In the genomic region with DNA sequence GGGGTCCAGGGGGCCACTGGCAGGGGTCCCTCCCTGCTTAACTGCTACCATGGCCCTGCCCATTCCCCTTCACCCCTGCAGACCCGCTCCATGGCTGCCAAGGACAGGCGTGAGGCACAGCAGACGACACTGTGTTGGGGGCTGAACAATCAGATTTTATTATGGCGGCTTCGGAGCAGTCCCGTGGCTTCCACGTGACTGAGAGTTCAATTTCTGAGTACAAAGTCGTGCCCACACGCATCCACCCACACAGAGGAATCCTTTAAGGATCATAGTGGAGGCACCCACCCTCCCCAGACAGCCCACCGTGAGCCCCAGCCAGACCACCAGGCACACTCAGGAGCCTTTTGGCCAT, we compare ENCODE assay signal across 12 cellular contexts. TPM values are rescaled to one million over a fixed set of nuclear protein-coding genes. Genes with fewer than 3 reads are reported as not detected.
A peak's percentile ranks its signal among the peaks of the same experiment; 100 is the strongest.
DNase-seq lines count a peak whose midpoint lies in the region; ATAC-seq and TF ChIP-seq lines count a peak whose summit lies in the region.
"Had no signal": no experiment of that assay in that cellular context is flagged by ENCODE, and none has a peak within 500 bp of the region (broad histone marks: within the 10 kb centered on the region; RNA-seq: fewer than 3 reads in every experiment).

No MANE protein-coding gene starts in this region.

- H4K20me1 ChIP-seq in BLaER1 treated with 17β-estradiol and CSF1 and Interleukin-3, amounts not matched to agents 10 nM and 100 nM: peaks cover 24 to 90% (median 68%) of the 10 kb centered on the region in 11 experiments

- H3K4me1 Mint-ChIP-seq in naive B cell: peaks cover 11 to 36% (median 32%) of the 10 kb centered on the region in 3 donors

- DNase-seq in coronary artery (ENCODE audit: low spot score): no peak
- no peak for DNase-seq in naive B cell
- no peak for DNase-seq in NCI-H2171 (lab: John Stamatoyannopoulos, UW)
- no peak for DNase-seq in mucosa of descending colon
- DNase-seq: NCI-H345 had no signal

- no peaks in the 10 kb centered on the region for H3K9me3 Mint-ChIP-seq in naive B cell

- H3K27ac Mint-ChIP-seq in naive B cell: peak overlapping the region in 2 of 6 donors; percentile 47 to 75

- peaks cover 6 to 36% (median 12%) of the 10 kb centered on the region in 3 donors for H3K27me3 Mint-ChIP-seq in naive B cell

- H3K36me3 ChIP-seq in BLaER1 treated with 17β-estradiol and CSF1 and Interleukin-3, amounts not matched to agents 10 nM and 100 nM: peaks cover 0 to 4% (median 0%) of the 10 kb centered on the region in 11 experiments; a peak in 1 of 22 replicates
- H3K36me3 ChIP-seq in HUES6 (ENCODE audit: control insufficient read depth, insufficient read depth, low read length): no peaks in the 10 kb centered on the region
- no peaks in the 10 kb centered on the region for H3K36me3 ChIP-seq in mucosa of descending colon (ENCODE audit: low read depth)

- no peak for ATAC-seq in naive B cell (ENCODE audit: low read depth in 2 of 2)
- ATAC-seq in HG03460 (IDR thresholded peaks at IDR 0.05; ENCODE audit: unreplicated experiment): no peak
- no peak for ATAC-seq in mucosa of descending colon
- ATAC-seq in GM18868 (IDR thresholded peaks at IDR 0.05; ENCODE audit: unreplicated experiment): no peak
- ATAC-seq: SK-N-SH treated with all-trans-retinoic acid at 6 μM for 48 hours had no signal

- peak overlapping the region; percentile 80 to 90 (median 87) for H3K4me3 Mint-ChIP-seq in naive B cell

- intact Hi-C loops in mucosa of descending colon (cut with DNase I, micrococcal nuclease): no loop called here

- H3K36me3 Mint-ChIP-seq in naive B cell: no peaks in the 10 kb centered on the region

- H3K9ac ChIP-seq in BLaER1 treated with 17β-estradiol and CSF1 and Interleukin-3, amounts not matched to agents 10 nM and 100 nM: no peak overlapping the region
- H3K9ac ChIP-seq in HUES6 (ENCODE audit: low read length): no peak overlapping the region

- H3K4me3 ChIP-seq in BLaER1 treated with 17β-estradiol and CSF1 and Interleukin-3, amounts not matched to agents 10 nM and 100 nM: no peak overlapping the region
- H3K4me3 ChIP-seq in HUES6 (ENCODE audit: low read depth, low read length) (peak overlapping the region; percentile 34; the same call in 1 of the 2 replicates), coronary artery (peak overlapping the region; percentile 71), mucosa of descending colon (no peak overlapping the region)

- H3K27ac ChIP-seq in BLaER1 treated with 17β-estradiol and CSF1 and Interleukin-3, amounts not matched to agents 10 nM and 100 nM: no peak overlapping the region
- H3K27ac ChIP-seq in HUES6 (ENCODE audit: low read depth, low read length): no peak overlapping the region
- peak overlapping the region; percentile 62 to 95 for H3K27ac ChIP-seq in coronary artery

- H3K4me1 ChIP-seq in BLaER1 treated with 17β-estradiol and CSF1 and Interleukin-3, amounts not matched to agents 10 nM and 100 nM: peaks cover 42 to 65% (median 58%) of the 10 kb centered on the region in 10 experiments
- H3K4me1 ChIP-seq in HUES6 (ENCODE audit: control insufficient read depth, insufficient read depth, low read length) (peaks cover 39% of the 10 kb centered on the region), mucosa of descending colon (ENCODE audit: low read depth) (peaks cover 57% of the 10 kb centered on the region)

- peak overlapping the region in 7 of 11 experiments; percentile 58 to 80 (median 69); a peak in 8 of 22 replicates for H3K4me2 ChIP-seq in BLaER1 treated with 17β-estradiol and CSF1 and Interleukin-3, amounts not matched to agents 10 nM and 100 nM

- peaks cover 67 to 70% (median 69%) of the 10 kb centered on the region in 11 experiments for H3K27me3 ChIP-seq in BLaER1 treated with 17β-estradiol and CSF1 and Interleukin-3, amounts not matched to agents 10 nM and 100 nM
- peaks cover 70% of the 10 kb centered on the region for H3K27me3 ChIP-seq in HUES6 (ENCODE audit: control insufficient read depth, insufficient read depth, low read length)

- TF ChIP-seq CTCF in coronary artery (IDR thresholded peaks at IDR 0.05) (no peak), mucosa of descending colon (IDR thresholded peaks at IDR 0.05) (no peak)

- H3K9me3 ChIP-seq in BLaER1 treated with 17β-estradiol and CSF1 and Interleukin-3, amounts not matched to agents 10 nM and 100 nM (replicated peaks in 1 of 11): no peaks in the 10 kb centered on the region
- no peaks in the 10 kb centered on the region for H3K9me3 ChIP-seq in HUES6 (ENCODE audit: control insufficient read depth, insufficient read depth, low read depth, low read length)
- no peaks in the 10 kb centered on the region for H3K9me3 ChIP-seq in mucosa of descending colon

RNA-seq across cellular contexts. Expression of gene HES5, which starts 1.5 kb away (rescaled TPM):
- not detected for polyA plus RNA-seq in naive B cell (ENCODE audit: low read depth in 6 of 6)
- total RNA-seq in mucosa of descending colon: 1 to 10 TPM; 1.3 to 7.8 (median 1.6) TPM
- total RNA-seq: Daoy, pulmonary artery endothelial cell had no signal

RNA-seq across cellular contexts. Expression of gene PANK4, which starts 2.2 kb away (rescaled TPM):
- polyA plus RNA-seq in naive B cell (ENCODE audit: low read depth in 6 of 6): 10 to 100 TPM in 3 of 6 donors, 1 to 10 TPM in 3; 8.6 to 22.2 (median 9.9) TPM
- 10 to 100 TPM; 28.1 to 51.6 (median 44.7) TPM for total RNA-seq in mucosa of descending colon

RNA-seq across cellular contexts. Expression of gene TNFRSF14, which starts 27.6 kb away (rescaled TPM):
- 10 to 100 TPM; 40.7 to 75.6 (median 50.4) TPM for polyA plus RNA-seq in naive B cell (ENCODE audit: low read depth in 6 of 6)
- total RNA-seq in mucosa of descending colon: 100 to 1,000 TPM; 143 to 206 (median 146) TPM

RNA-seq across cellular contexts. Expression of gene PLCH2, which starts 52.5 kb away (rescaled TPM):
- 1 to 10 TPM in 5 of 6 donors, under 1 TPM in 1; 0.94 to 2.5 (median 1.6) TPM for polyA plus RNA-seq in naive B cell (ENCODE audit: low read depth in 6 of 6)
- 1 to 10 TPM; 1.2 to 6.8 (median 1.9) TPM for total RNA-seq in mucosa of descending colon
- total RNA-seq: Daoy had no signal

RNA-seq across cellular contexts. Expression of gene PRXL2B, which starts 58.0 kb away (rescaled TPM):
- polyA plus RNA-seq in naive B cell (ENCODE audit: low read depth in 6 of 6): 10 to 100 TPM; 11.6 to 18.6 (median 13.7) TPM
- 10 to 100 TPM; 45.2 to 65.5 (median 48.3) TPM for total RNA-seq in mucosa of descending colon

Comparison
In these comparisons a context has a peak if more than half of its experiments do, and no peak if none do; other contexts are left out.
1. H3K27ac ChIP-seq: peak in coronary artery (2 of 2); none in BLaER1 treated with 17β-estradiol and CSF1 and Interleukin-3, amounts not matched to agents 10 nM and 100 nM (0 of 11) and HUES6 (single experiment).
2. H3K4me3 ChIP-seq: peak in HUES6 (single experiment) and coronary artery (single experiment); none in BLaER1 treated with 17β-estradiol and CSF1 and Interleukin-3, amounts not matched to agents 10 nM and 100 nM (0 of 10) and mucosa of descending colon (single experiment).